ENCODE assay signal across 3 cellular contexts in genomic region chr15:29563112-29563511, GRCh38.
"Had no signal": no experiment of that assay in that cellular context is flagged by ENCODE, and none has a peak within 500 bp of the region (broad histone marks: within the 10 kb centered on the region; RNA-seq: fewer than 3 reads in every experiment).

No MANE protein-coding gene starts in this region.

- DNase-seq: GDM1, GF-D8 had no signal

- H3K4me3 ChIP-seq: GM12878 had no signal
